ENCODE assay signal across 23 cellular contexts in the genomic region with DNA sequence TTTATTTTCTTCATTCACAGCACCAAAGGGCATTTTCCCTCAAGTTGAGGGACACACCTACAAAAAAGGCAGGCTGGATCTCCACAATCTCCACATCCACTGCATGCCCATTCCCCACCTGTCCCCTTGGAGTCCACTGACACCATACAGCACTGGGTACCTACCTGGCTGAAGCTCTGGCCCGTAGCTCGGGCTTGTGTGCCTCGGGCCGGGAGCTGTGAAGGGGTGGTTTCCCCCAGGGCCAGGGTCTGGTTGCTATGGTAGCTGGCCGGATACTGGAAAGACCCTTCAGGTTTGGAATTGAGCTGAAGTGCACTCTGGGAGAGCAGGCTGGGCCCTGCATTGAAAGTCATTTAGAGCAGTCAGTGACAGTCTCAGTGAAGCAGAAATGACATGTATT.
DNase-seq lines count a peak whose midpoint lies in the region; ATAC-seq, FAIRE-seq and TF ChIP-seq lines count a peak whose summit lies in the region.
"Had no signal": no experiment of that assay in that cellular context is flagged by ENCODE, and none has a peak within 500 bp of the region (broad histone marks: within the 10 kb centered on the region; RNA-seq: fewer than 3 reads in every experiment).

No MANE protein-coding gene starts in this region.

- TF ChIP-seq CTCF in GM23338 (conservative IDR thresholded peaks at IDR 0.05; ENCODE audit: low read depth in 2 of 2) (no peak), glutamatergic neuron (IDR thresholded peaks at IDR 0.05; ENCODE audit: partially characterized antibody, unreplicated experiment) (no peak)

- H3K4me1 Mint-ChIP-seq in GM23338 (no peaks in the 10 kb centered on the region), glutamatergic neuron (ENCODE audit: low read depth, unreplicated experiment) (peaks cover 10% of the 10 kb centered on the region)
- H3K4me1 Mint-ChIP-seq: CD4-positive, CD25-positive, alpha-beta regulatory T cell; CD8-positive, alpha-beta memory T cell had no signal

- H3K4me3 ChIP-seq in GM23338 = no peak overlapping the region

- H3K36me3 ChIP-seq in GM23338 (ENCODE audit: insufficient read depth) = no peaks in the 10 kb centered on the region
- H3K36me3 ChIP-seq: BE2C had no signal

- no peaks in the 10 kb centered on the region for H3K27me3 ChIP-seq in GM23338 (ENCODE audit: insufficient read depth)
- H3K27me3 ChIP-seq: BE2C had no signal

- H3K36me3 Mint-ChIP-seq in GM23338 (ENCODE audit: low read depth) = no peaks in the 10 kb centered on the region
- H3K36me3 Mint-ChIP-seq in glutamatergic neuron (ENCODE audit: unreplicated experiment) = no peaks in the 10 kb centered on the region
- H3K36me3 Mint-ChIP-seq: CD4-positive, CD25-positive, alpha-beta regulatory T cell had no signal

- no peak overlapping the region for H3K4me2 ChIP-seq in GM23338

- ATAC-seq in GM23338 = peak; percentile 39; the same call in 1 of the 3 replicates
- ATAC-seq: HCT116 had no signal

- no peak overlapping the region for H3K4me3 Mint-ChIP-seq in GM23338
- no peak overlapping the region for H3K4me3 Mint-ChIP-seq in glutamatergic neuron (ENCODE audit: unreplicated experiment)
- H3K4me3 Mint-ChIP-seq: CD4-positive, CD25-positive, alpha-beta regulatory T cell; CD8-positive, alpha-beta memory T cell; HFFc6 had no signal

- H4K20me1 ChIP-seq in GM23338 (replicated peaks; ENCODE audit: insufficient read depth) = no peaks in the 10 kb centered on the region

- no peaks in the 10 kb centered on the region for H3K79me2 ChIP-seq in GM23338 (replicated peaks; ENCODE audit: insufficient read depth)

- H3K9me2 ChIP-seq in GM23338 (ENCODE audit: insufficient read depth) = no peaks in the 10 kb centered on the region; the same call in 1 of the 2 replicates

- no peak overlapping the region for H2AFZ ChIP-seq in GM23338

- peak; percentile 17 for FAIRE-seq in urothelium cell line (lab: Jason Lieb, UNC)
- FAIRE-seq: A204.1, GM12892, GM18507, HTR-8/SVneo had no signal

- H3F3A ChIP-seq in GM23338 (replicated peaks; ENCODE audit: low read depth) = no peaks in the 10 kb centered on the region

- DNase-seq in GM23338 (ENCODE audit: low spot score) = no peak
- DNase-seq in NCI-H2227 treated with DMSO at 0.1 percent for 48 hours (lab: John Stamatoyannopoulos, UW) = peak; percentile 52
- peak; percentile 37 for DNase-seq in glutamatergic neuron
- no peak for DNase-seq in urothelium cell line (ENCODE audit: low spot score)
- no peak for DNase-seq in activated CD4-positive, alpha-beta T cell treated with anti-CD3 and anti-CD28 coated beads for 4 hours
- no peak for DNase-seq in inferior parietal cortex (ENCODE audit: extremely low spot score)
- DNase-seq in NCI-H2107 (lab: John Stamatoyannopoulos, UW) = no peak
- DNase-seq: ACHN; BE2C; C1 segment of cervical spinal cord; CD4-positive, CD25-positive, alpha-beta regulatory T cell; CD8-positive, alpha-beta memory T cell; COR-L47; GDM1; GOT3; H7; HFFc6; IMR-90 had no signal

- H3K27me3 Mint-ChIP-seq in GM23338 (ENCODE audit: insufficient read depth, low read depth, poor library complexity) = no peaks in the 10 kb centered on the region
- peaks cover 3% of the 10 kb centered on the region for H3K27me3 Mint-ChIP-seq in glutamatergic neuron (ENCODE audit: unreplicated experiment)
- H3K27me3 Mint-ChIP-seq: CD8-positive, alpha-beta memory T cell had no signal

- no peaks in the 10 kb centered on the region for H3K4me1 ChIP-seq in GM23338 (ENCODE audit: insufficient read depth)
- H3K4me1 ChIP-seq: BE2C had no signal

- H3K27ac Mint-ChIP-seq in GM23338 (no peak overlapping the region), glutamatergic neuron (ENCODE audit: unreplicated experiment) (no peak overlapping the region)
- H3K27ac Mint-ChIP-seq: CD4-positive, CD25-positive, alpha-beta regulatory T cell; CD8-positive, alpha-beta memory T cell; HFFc6 had no signal

- H3K9me3 Mint-ChIP-seq in GM23338 (no peaks in the 10 kb centered on the region), glutamatergic neuron (ENCODE audit: unreplicated experiment) (no peaks in the 10 kb centered on the region)

- H3K27ac ChIP-seq in GM23338 (ENCODE audit: low read depth) = no peak overlapping the region

TF ChIP-seq in GM23338, 12 proteins besides CTCF, POLR2A, EP300 and RAD21:
- no peak for TF ChIP-seq EZH2phosphoT487 (IDR thresholded peaks at IDR 0.05; ENCODE audit: unreplicated experiment)
- TF ChIP-seq EZH2 (IDR thresholded peaks at IDR 0.05; ENCODE audit: low read depth, unreplicated experiment) = no peak
- TF ChIP-seq STAT1 (IDR thresholded peaks at IDR 0.05; ENCODE audit: unreplicated experiment) = no peak
- TF ChIP-seq, protein P1, sequence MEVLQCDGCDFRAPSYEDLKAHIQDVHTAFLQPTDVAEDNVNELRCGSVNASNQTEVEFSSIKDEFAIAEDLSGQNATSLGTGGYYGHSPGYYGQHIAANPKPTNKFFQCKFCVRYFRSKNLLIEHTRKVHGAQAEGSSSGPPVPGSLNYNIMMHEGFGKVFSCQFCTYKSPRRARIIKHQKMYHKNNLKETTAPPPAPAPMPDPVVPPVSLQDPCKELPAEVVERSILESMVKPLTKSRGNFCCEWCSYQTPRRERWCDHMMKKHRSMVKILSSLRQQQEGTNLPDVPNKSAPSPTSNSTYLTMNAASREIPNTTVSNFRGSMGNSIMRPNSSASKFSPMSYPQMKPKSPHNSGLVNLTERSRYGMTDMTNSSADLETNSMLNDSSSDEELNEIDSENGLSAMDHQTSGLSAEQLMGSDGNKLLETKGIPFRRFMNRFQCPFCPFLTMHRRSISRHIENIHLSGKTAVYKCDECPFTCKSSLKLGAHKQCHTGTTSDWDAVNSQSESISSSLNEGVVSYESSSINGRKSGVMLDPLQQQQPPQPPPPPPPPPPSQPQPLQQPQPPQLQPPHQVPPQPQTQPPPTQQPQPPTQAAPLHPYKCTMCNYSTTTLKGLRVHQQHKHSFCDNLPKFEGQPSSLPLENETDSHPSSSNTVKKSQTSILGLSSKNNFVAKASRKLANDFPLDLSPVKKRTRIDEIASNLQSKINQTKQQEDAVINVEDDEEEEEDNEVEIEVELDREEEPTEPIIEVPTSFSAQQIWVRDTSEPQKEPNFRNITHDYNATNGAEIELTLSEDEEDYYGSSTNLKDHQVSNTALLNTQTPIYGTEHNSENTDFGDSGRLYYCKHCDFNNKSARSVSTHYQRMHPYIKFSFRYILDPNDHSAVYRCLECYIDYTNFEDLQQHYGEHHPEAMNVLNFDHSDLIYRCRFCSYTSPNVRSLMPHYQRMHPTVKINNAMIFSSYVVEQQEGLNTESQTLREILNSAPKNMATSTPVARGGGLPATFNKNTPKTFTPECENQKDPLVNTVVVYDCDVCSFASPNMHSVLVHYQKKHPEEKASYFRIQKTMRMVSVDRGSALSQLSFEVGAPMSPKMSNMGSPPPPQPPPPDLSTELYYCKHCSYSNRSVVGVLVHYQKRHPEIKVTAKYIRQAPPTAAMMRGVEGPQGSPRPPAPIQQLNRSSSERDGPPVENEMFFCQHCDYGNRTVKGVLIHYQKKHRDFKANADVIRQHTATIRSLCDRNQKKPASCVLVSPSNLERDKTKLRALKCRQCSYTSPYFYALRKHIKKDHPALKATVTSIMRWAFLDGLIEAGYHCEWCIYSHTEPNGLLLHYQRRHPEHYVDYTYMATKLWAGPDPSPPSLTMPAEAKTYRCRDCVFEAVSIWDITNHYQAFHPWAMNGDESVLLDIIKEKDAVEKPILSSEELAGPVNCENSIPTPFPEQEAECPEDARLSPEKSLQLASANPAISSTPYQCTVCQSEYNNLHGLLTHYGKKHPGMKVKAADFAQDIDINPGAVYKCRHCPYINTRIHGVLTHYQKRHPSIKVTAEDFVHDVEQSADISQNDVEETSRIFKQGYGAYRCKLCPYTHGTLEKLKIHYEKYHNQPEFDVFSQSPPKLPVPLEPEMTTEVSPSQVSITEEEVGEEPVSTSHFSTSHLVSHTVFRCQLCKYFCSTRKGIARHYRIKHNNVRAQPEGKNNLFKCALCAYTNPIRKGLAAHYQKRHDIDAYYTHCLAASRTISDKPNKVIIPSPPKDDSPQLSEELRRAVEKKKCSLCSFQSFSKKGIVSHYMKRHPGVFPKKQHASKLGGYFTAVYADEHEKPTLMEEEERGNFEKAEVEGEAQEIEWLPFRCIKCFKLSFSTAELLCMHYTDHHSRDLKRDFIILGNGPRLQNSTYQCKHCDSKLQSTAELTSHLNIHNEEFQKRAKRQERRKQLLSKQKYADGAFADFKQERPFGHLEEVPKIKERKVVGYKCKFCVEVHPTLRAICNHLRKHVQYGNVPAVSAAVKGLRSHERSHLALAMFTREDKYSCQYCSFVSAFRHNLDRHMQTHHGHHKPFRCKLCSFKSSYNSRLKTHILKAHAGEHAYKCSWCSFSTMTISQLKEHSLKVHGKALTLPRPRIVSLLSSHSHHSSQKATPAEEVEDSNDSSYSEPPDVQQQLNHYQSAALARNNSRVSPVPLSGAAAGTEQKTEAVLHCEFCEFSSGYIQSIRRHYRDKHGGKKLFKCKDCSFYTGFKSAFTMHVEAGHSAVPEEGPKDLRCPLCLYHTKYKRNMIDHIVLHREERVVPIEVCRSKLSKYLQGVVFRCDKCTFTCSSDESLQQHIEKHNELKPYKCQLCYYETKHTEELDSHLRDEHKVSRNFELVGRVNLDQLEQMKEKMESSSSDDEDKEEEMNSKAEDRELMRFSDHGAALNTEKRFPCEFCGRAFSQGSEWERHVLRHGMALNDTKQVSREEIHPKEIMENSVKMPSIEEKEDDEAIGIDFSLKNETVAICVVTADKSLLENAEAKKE (CRISPR knock-in tag; IDR thresholded peaks at IDR 0.05) = no peak
- no peak for TF ChIP-seq POLR2AphosphoS5 (IDR thresholded peaks at IDR 0.05; ENCODE audit: low read depth)
- TF ChIP-seq, protein P2, sequence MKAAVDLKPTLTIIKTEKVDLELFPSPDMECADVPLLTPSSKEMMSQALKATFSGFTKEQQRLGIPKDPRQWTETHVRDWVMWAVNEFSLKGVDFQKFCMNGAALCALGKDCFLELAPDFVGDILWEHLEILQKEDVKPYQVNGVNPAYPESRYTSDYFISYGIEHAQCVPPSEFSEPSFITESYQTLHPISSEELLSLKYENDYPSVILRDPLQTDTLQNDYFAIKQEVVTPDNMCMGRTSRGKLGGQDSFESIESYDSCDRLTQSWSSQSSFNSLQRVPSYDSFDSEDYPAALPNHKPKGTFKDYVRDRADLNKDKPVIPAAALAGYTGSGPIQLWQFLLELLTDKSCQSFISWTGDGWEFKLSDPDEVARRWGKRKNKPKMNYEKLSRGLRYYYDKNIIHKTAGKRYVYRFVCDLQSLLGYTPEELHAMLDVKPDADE (IDR thresholded peaks at IDR 0.05) = no peak
- TF ChIP-seq ZNF331 (CRISPR knock-in tag; IDR thresholded peaks at IDR 0.05; ENCODE audit: low read depth) = no peak
- no peak for TF ChIP-seq CREB1 (CRISPR knock-in tag; IDR thresholded peaks at IDR 0.05; ENCODE audit: low read depth)
- TF ChIP-seq JUNB (IDR thresholded peaks at IDR 0.05; ENCODE audit: unreplicated experiment) = no peak
- no peak for TF ChIP-seq ZNF114 (CRISPR knock-in tag; IDR thresholded peaks at IDR 0.05)
- no peak for TF ChIP-seq NANOG (IDR thresholded peaks at IDR 0.05; ENCODE audit: borderline replicate concordance)

Comparison
In these comparisons a context has a peak if more than half of its experiments do, and no peak if none do; other contexts are left out.
1. DNase-seq: peak in NCI-H2227 treated with DMSO at 0.1 percent for 48 hours (single experiment) and glutamatergic neuron (single experiment); none in GM23338 (single experiment), urothelium cell line (single experiment), activated CD4-positive, alpha-beta T cell treated with anti-CD3 and anti-CD28 coated beads for 4 hours (0 of 2), inferior parietal cortex (single experiment) and NCI-H2107 (single experiment).